ENCODE assay signal across 1 cellular context in the genomic region with DNA sequence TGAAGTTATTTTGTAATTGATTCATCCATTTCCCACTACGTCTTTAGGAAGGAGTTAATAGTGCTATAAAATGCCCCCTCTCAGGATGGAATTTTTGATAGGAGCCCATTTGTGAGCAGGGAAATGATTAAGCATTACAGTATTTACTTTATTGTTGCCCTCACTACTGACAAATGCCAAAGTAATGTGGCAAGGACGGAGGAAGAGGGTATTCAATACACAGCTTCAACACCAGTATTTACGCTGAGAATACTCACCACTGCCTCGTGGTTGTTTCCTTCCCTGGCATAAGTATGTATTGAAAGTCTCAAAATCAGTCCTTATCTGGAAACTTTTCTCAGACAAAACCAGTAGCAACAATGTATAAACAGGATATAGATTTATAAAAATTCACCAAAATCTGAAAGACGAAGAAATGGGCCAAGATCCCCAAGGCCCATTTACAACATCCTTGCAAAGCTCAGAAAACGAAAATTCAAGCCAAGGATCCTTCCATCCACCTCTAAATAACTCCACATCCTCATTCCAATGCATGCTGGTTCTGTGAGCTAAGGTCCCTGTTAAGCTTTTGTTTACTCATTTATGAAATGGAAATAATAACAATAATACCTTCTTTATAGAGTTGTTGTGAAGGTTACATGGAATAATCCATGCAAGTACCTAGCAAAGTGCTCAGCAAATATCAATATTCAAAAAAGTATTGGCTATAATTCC.
TF ChIP-seq lines count a peak whose summit lies in the region.

No MANE protein-coding gene starts in this region.

TF ChIP-seq in endothelial cell of umbilical vein, 7 proteins besides CTCF, POLR2A, EP300 and RAD21 (continued from another document):
- TF ChIP-seq JUN (IDR thresholded peaks at IDR 0.05; ENCODE audit: borderline replicate concordance, insufficient read depth, insufficient read length, low read depth) (peak; percentile 96), GATA2 (IDR thresholded peaks at IDR 0.05; ENCODE audit: insufficient read depth, insufficient read length, low read depth, low read length) (peak; percentile 64), FOS (IDR thresholded peaks at IDR 0.05; ENCODE audit: borderline replicate concordance, insufficient read depth, low read length) (peak; percentile 94)
